In the genomic region with DNA sequence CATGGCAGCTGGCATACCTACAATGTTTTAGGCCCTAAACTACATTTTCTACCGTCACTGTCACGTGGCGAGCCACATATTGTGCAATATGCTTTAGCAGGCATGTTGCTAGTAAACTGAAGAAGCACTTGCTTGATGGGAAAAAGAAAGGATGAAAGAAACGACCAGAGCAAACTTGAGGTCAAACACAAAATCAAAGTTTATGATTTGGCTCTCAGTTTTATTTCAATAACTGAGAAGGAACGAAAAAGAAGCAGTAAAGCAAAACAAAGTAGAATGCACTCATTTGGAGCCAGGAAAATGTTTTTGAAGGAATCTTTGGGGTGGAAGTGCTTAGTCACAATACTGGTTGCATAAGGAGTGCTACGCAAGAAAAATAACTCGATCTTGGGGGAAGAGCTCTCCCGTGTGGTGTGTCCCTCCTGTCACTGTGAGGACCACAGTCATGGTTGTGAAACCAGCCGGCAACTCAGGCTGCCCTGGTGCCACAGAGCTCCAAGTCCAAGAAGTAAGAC, we compare ENCODE assay signal across 8 cellular contexts.
DNase-seq lines count a peak whose midpoint lies in the region; ATAC-seq and TF ChIP-seq lines count a peak whose summit lies in the region.

No MANE protein-coding gene starts in this region.

- CTCF ChIA-PET in CD4-positive, alpha-beta T cell (lab: Charles Lee): no interaction called here

- in situ Hi-C loops in brain microvascular endothelial cell (cut with HindIII; ENCODE audit: low pct_ligation_motif_present, low sequenced_read_pairs): no loop called here

- peak; percentile 95 for DNase-seq in brain microvascular endothelial cell
- peak; percentile 62 for DNase-seq in left lobe of liver (ENCODE audit: low spot score)
- DNase-seq in tibial nerve (ENCODE audit: low spot score in 2 of 2): peak; percentile 74 to 92
- DNase-seq in CD4-positive, alpha-beta T cell: no peak
- DNase-seq in NCI-H510A treated with DMSO at 0.1 percent for 48 hours (lab: John Stamatoyannopoulos, UW): no peak
- no peak for DNase-seq in type B pancreatic cell (ENCODE audit: extremely low spot score, unreplicated experiment)
- DNase-seq in stimulated activated CD4-positive, alpha-beta T cell treated with anti-CD3 and anti-CD28 coated beads, Interleukin-1b, Interleukin-23, amount 100 ng/mL, for 48 hours: no peak

- no peaks in the 10 kb centered on the region for H3K9me3 ChIP-seq in HUES64 (ENCODE audit: insufficient read depth, low read depth, low read length)
- H3K9me3 ChIP-seq in tibial nerve: no peaks in the 10 kb centered on the region
- no peaks in the 10 kb centered on the region for H3K9me3 ChIP-seq in CD4-positive, alpha-beta T cell (ENCODE audit: control insufficient read depth, low read length)

- H3K4me1 Mint-ChIP-seq in CD4-positive, alpha-beta T cell (ENCODE audit: low read depth): no peaks in the 10 kb centered on the region
- peaks cover 6% of the 10 kb centered on the region for H3K4me1 Mint-ChIP-seq in type B pancreatic cell (ENCODE audit: unreplicated experiment)

- peak; percentile 95 for ATAC-seq in left lobe of liver
- no peak for ATAC-seq in CD4-positive, alpha-beta T cell (ENCODE audit: poor library complexity)

- H3K27ac ChIP-seq in HUES64 (ENCODE audit: low read depth, low read length) (no peak overlapping the region), brain microvascular endothelial cell (peak overlapping the region; percentile 66), tibial nerve (peak overlapping the region; percentile 44 to 77 (median 53))
- no peak overlapping the region for H3K27ac ChIP-seq in CD4-positive, alpha-beta T cell (ENCODE audit: low read depth, low read length)

- H3K9ac ChIP-seq in HUES64 (ENCODE audit: low read depth, low read length): peak overlapping the region; percentile 24; the same call in 1 of the 2 replicates

- H3K4me3 ChIP-seq in HUES64 (ENCODE audit: low read length) (no peak overlapping the region), brain microvascular endothelial cell (ENCODE audit: low read depth, low read length) (no peak overlapping the region), tibial nerve (peak overlapping the region in 1 of 4 donors; percentile 1)

- H3K36me3 ChIP-seq in HUES64 (ENCODE audit: insufficient read depth, low read length) (no peaks in the 10 kb centered on the region), brain microvascular endothelial cell (replicated peaks) (no peaks in the 10 kb centered on the region), tibial nerve (no peaks in the 10 kb centered on the region)

- no peaks in the 10 kb centered on the region for H3K27me3 Mint-ChIP-seq in CD4-positive, alpha-beta T cell
- no peaks in the 10 kb centered on the region for H3K27me3 Mint-ChIP-seq in type B pancreatic cell

- TF ChIP-seq EP300 in tibial nerve (IDR thresholded peaks at IDR 0.05): peak; percentile 36 to 90

- TF ChIP-seq CTCF in brain microvascular endothelial cell (IDR thresholded peaks at IDR 0.05; ENCODE audit: low read depth, low read length, missing control alignments) (peak; percentile 53), tibial nerve (IDR thresholded peaks at IDR 0.05) (peak in 4 of 5 experiments; percentile 32 to 56 (median 38)), type B pancreatic cell (conservative IDR thresholded peaks at IDR 0.05) (no peak)
- TF ChIP-seq CTCF in CD4-positive, alpha-beta T cell (IDR thresholded peaks at IDR 0.05): no peak

- no peak for TF ChIP-seq POLR2A in tibial nerve (IDR thresholded peaks at IDR 0.05)

- intact Hi-C loops in CD4-positive, alpha-beta T cell (cut with DNase I, micrococcal nuclease): no loop called here

- H3K4me1 ChIP-seq in HUES64 (ENCODE audit: insufficient read depth, low read length) (0 out of 2 replicates have a peak, but pooled peaks cover 6% of the 10 kb centered on the region), tibial nerve (peaks cover 0 to 18% (median 0%) of the 10 kb centered on the region in 4 donors)

- 78% methylated on average over 9 of the region's 9 CpGs for WGBS in HUES64
- WGBS in tibial nerve, 2 donors: 14 to 15% methylated on average over 9 of the region's 9 CpGs

- POLR2A ChIA-PET in CD4-positive, alpha-beta T cell (lab: Charles Lee): no interaction called here

- no peaks in the 10 kb centered on the region for H3K9me3 Mint-ChIP-seq in CD4-positive, alpha-beta T cell
- peaks cover 9% of the 10 kb centered on the region for H3K9me3 Mint-ChIP-seq in type B pancreatic cell

- no peaks in the 10 kb centered on the region for H3K27me3 ChIP-seq in HUES64 (ENCODE audit: insufficient read depth, low read length)
- H3K27me3 ChIP-seq in brain microvascular endothelial cell (replicated peaks): no peaks in the 10 kb centered on the region
- no peaks in the 10 kb centered on the region for H3K27me3 ChIP-seq in tibial nerve
- no peaks in the 10 kb centered on the region for H3K27me3 ChIP-seq in CD4-positive, alpha-beta T cell (ENCODE audit: control insufficient read depth, insufficient read depth, low read length)

- no peak overlapping the region for H3K4me3 Mint-ChIP-seq in CD4-positive, alpha-beta T cell
- H3K4me3 Mint-ChIP-seq in type B pancreatic cell: no peak overlapping the region

- H3K27ac Mint-ChIP-seq in CD4-positive, alpha-beta T cell: no peak overlapping the region
- H3K27ac Mint-ChIP-seq in type B pancreatic cell: no peak overlapping the region

- no peaks in the 10 kb centered on the region for H3K36me3 Mint-ChIP-seq in CD4-positive, alpha-beta T cell (ENCODE audit: low read depth)
- no peaks in the 10 kb centered on the region for H3K36me3 Mint-ChIP-seq in type B pancreatic cell

Comparison
In these comparisons a context has a peak if more than half of its experiments do, and no peak if none do; other contexts are left out.
1. H3K27ac ChIP-seq: peak in brain microvascular endothelial cell (single experiment) and tibial nerve (4 of 4); none in HUES64 (single experiment) and CD4-positive, alpha-beta T cell (single experiment).
2. DNase-seq: peak in brain microvascular endothelial cell (single experiment), left lobe of liver (single experiment) and tibial nerve (2 of 2); none in CD4-positive, alpha-beta T cell (0 of 10), NCI-H510A treated with DMSO at 0.1 percent for 48 hours (single experiment), type B pancreatic cell (single experiment) and stimulated activated CD4-positive, alpha-beta T cell treated with anti-CD3 and anti-CD28 coated beads, Interleukin-1b, Interleukin-23, amount 100 ng/mL, for 48 hours (single experiment).
3. CTCF ChIP-seq: peak in brain microvascular endothelial cell (single experiment) and tibial nerve (4 of 5); none in CD4-positive, alpha-beta T cell (single experiment) and type B pancreatic cell (single experiment).